ENCODE assay signal across 18 cellular contexts in genomic region chr16:5516115-5516514, GRCh38.
DNase-seq lines count a peak whose midpoint lies in the region; ATAC-seq, FAIRE-seq and TF ChIP-seq lines count a peak whose summit lies in the region.
"Had no signal": no experiment of that assay in that cellular context is flagged by ENCODE, and none has a peak within 500 bp of the region (broad histone marks: within the 10 kb centered on the region; RNA-seq: fewer than 3 reads in every experiment).

No MANE protein-coding gene starts in this region.

- BruUV-seq in A673 (replicated peaks; lab: Mats Ljungman, UMichigan), result no TSS peak
- no TSS peak for BruUV-seq in K562 (replicated peaks; lab: Mats Ljungman, UMichigan)
- no TSS peak for BruUV-seq in Calu3 (replicated peaks; lab: Mats Ljungman, UMichigan)

- no peak for TF ChIP-seq EP300 in K562 (IDR thresholded peaks at IDR 0.05; ENCODE audit: low read length)

- no peak overlapping the region for H3K4me3 ChIP-seq in A673 (ENCODE audit: low read depth, low read length, poor library complexity, severe bottlenecking)
- H3K4me3 ChIP-seq in K562, result no peak overlapping the region
- H3K4me3 ChIP-seq: BLaER1 had no signal

- no peaks in the 10 kb centered on the region for H3K9me3 ChIP-seq in A673 (ENCODE audit: low read depth, low read length, poor library complexity, severe bottlenecking)
- no peaks in the 10 kb centered on the region for H3K9me3 ChIP-seq in K562 (replicated peaks; ENCODE audit: control insufficient read depth, insufficient read depth, low read depth, low read length)
- H3K9me3 ChIP-seq: BLaER1 had no signal

- no peaks in the 10 kb centered on the region for H3K4me1 Mint-ChIP-seq in Calu3 (ENCODE audit: low read depth, unreplicated experiment)

- H3K36me3 Mint-ChIP-seq in Calu3 (ENCODE audit: insufficient read depth, unreplicated experiment), result no peaks in the 10 kb centered on the region
- H3K36me3 Mint-ChIP-seq: CD4-positive, CD25-positive, alpha-beta regulatory T cell had no signal

- TF ChIP-seq POLR2A in K562 (conservative IDR thresholded peaks at IDR 0.05), result no peak

- H3K4me2 ChIP-seq in K562 (ENCODE audit: insufficient read depth, low read length), result no peak overlapping the region
- H3K4me2 ChIP-seq: BLaER1 had no signal

- CTCF ChIA-PET in A673 (lab: Charles Lee), result no interaction called here
- CTCF ChIA-PET in K562 (lab: Yijun Ruan, JAX; ENCODE audit: low intra/inter-chr PET ratio), result no interaction called here
- CTCF ChIA-PET in Calu3 (lab: Charles Lee), result interaction anchor here (0.5 to 1.6 kb wide), 2 partner anchors 23 to 100 kb away, joined by 4 to 7 read pairs; no protein-coding TSS in a partner anchor

- H3K27me3 ChIP-seq in A673 (replicated peaks; ENCODE audit: insufficient read depth, low read depth, low read length, poor library complexity) (no peaks in the 10 kb centered on the region), K562 (ENCODE audit: control insufficient read depth in 2 of 2, insufficient read depth in 2 of 2, low read length in 2 of 2) (no peaks in the 10 kb centered on the region)
- H3K27me3 ChIP-seq: BLaER1 had no signal

- H3K4me3 Mint-ChIP-seq in Calu3 (ENCODE audit: low read depth, unreplicated experiment), result no peak overlapping the region
- H3K4me3 Mint-ChIP-seq: CD4-positive, CD25-positive, alpha-beta regulatory T cell had no signal

- in situ Hi-C loops in K562 (cut with MboI), result no loop called here

- DNase-seq in DMS79 treated with DMSO at 0.1 percent for 48 hours (lab: John Stamatoyannopoulos, UW), result peak; percentile 4
- DNase-seq in DMS79 (lab: John Stamatoyannopoulos, UW), result no peak
- DNase-seq in A673 (ENCODE audit: low spot score), result peak; percentile 78
- DNase-seq in HT1080 (ENCODE audit: low read depth), result peak; percentile 15
- no peak for DNase-seq in K562 (ENCODE audit: extremely low read depth in 1 of 4, low spot score in 3 of 4)
- no peak for DNase-seq in Calu3
- no peak for DNase-seq in T-helper 9 cell
- no peak for DNase-seq in CD1c-positive myeloid dendritic cell (ENCODE audit: extremely low spot score)
- DNase-seq: AML-193; CD4-positive, CD25-positive, alpha-beta regulatory T cell; DMS 273 treated with DMSO at 0.1 percent for 48 hours; DND-41; GDM1; HCEC 1CT; KBM-7 had no signal

- no peaks in the 10 kb centered on the region for H3K79me2 ChIP-seq in K562 (ENCODE audit: control insufficient read depth, insufficient read depth, low read length)

- H3K4me1 ChIP-seq in A673 (ENCODE audit: insufficient read depth, low read length, poor library complexity, severe bottlenecking) (no peaks in the 10 kb centered on the region), K562 (replicated peaks in 1 of 2; ENCODE audit: control insufficient read depth in 2 of 2, insufficient read depth in 2 of 2, low read length in 2 of 2) (no peaks in the 10 kb centered on the region)
- H3K4me1 ChIP-seq: BLaER1 had no signal

- TF ChIP-seq CTCF in A673 (conservative IDR thresholded peaks at IDR 0.05; ENCODE audit: low read depth, low read length) (no peak), K562 (IDR thresholded peaks at IDR 0.05 in 2 of 3, conservative IDR thresholded peaks at IDR 0.05 in 1 of 3; ENCODE audit: insufficient read depth in 2 of 3, low read depth in 1 of 3, low read length in 3 of 3) (no peak), Calu3 (IDR thresholded peaks at IDR 0.05; ENCODE audit: unreplicated experiment) (no peak)

- H3K27ac ChIP-seq in A673 (ENCODE audit: low read depth, low read length, poor library complexity, severe bottlenecking) (peak overlapping the region; percentile 47), K562 (ENCODE audit: extremely low read depth, low read depth, low read length) (no peak overlapping the region)
- H3K27ac ChIP-seq: 22Rv1, BLaER1 had no signal

- no peak overlapping the region for H3K9ac ChIP-seq in K562 (ENCODE audit: insufficient read depth in 1 of 2, low read depth in 2 of 2, low read length in 2 of 2)
- H3K9ac ChIP-seq: BLaER1 had no signal

- H3K27ac Mint-ChIP-seq in Calu3 (ENCODE audit: unreplicated experiment), result no peak overlapping the region
- H3K27ac Mint-ChIP-seq: CD4-positive, CD25-positive, alpha-beta regulatory T cell had no signal

- POLR2A ChIA-PET in A673 (lab: Charles Lee; ENCODE audit: low non-redundant PET) (no interaction called here), K562 (lab: Yijun Ruan, JAX) (no interaction called here)

- H3K27me3 Mint-ChIP-seq in Calu3 (ENCODE audit: unreplicated experiment), result peaks cover 8% of the 10 kb centered on the region

- no peak overlapping the region for H2AFZ ChIP-seq in K562 (ENCODE audit: low read depth, low read length)

- no peak for TF ChIP-seq RAD21 in K562 (CRISPR knock-in tag; conservative IDR thresholded peaks at IDR 0.05 in 1 of 2, IDR thresholded peaks at IDR 0.05 in 1 of 2)

- no peaks in the 10 kb centered on the region for H3K9me1 ChIP-seq in K562 (ENCODE audit: control insufficient read depth, insufficient read depth, low read length)

- intact Hi-C loops in A673 (cut with micrococcal nuclease; ENCODE audit: unreplicated experiment), result no loop called here
- intact Hi-C loops in K562 (cut with micrococcal nuclease), result no loop called here
- intact Hi-C loops in Calu3 (cut with micrococcal nuclease; ENCODE audit: unreplicated experiment), result no loop called here

- peaks cover 4% of the 10 kb centered on the region for H3K9me3 Mint-ChIP-seq in Calu3 (ENCODE audit: low read depth, unreplicated experiment)

- FAIRE-seq in K562 (lab: Jason Lieb, UNC), result no peak
- FAIRE-seq: GM19239 had no signal

- ATAC-seq in K562, result no peak

- H3K36me3 ChIP-seq in A673 (ENCODE audit: insufficient read depth, low read length, poor library complexity, severe bottlenecking) (no peaks in the 10 kb centered on the region), K562 (ENCODE audit: control insufficient read depth, insufficient read depth, low read length) (no peaks in the 10 kb centered on the region)
- H3K36me3 ChIP-seq: BLaER1 had no signal

- H4K20me1 ChIP-seq in K562 (replicated peaks; ENCODE audit: control insufficient read depth, insufficient read depth, low read length), result no peaks in the 10 kb centered on the region
- H4K20me1 ChIP-seq: BLaER1 had no signal

TF ChIP-seq in K562, 482 proteins besides CTCF, POLR2A, EP300 and RAD21 (continues in another document):
- no peak for TF ChIP-seq MTA3 (IDR thresholded peaks at IDR 0.05; ENCODE audit: borderline replicate concordance)
- TF ChIP-seq, protein P1, sequence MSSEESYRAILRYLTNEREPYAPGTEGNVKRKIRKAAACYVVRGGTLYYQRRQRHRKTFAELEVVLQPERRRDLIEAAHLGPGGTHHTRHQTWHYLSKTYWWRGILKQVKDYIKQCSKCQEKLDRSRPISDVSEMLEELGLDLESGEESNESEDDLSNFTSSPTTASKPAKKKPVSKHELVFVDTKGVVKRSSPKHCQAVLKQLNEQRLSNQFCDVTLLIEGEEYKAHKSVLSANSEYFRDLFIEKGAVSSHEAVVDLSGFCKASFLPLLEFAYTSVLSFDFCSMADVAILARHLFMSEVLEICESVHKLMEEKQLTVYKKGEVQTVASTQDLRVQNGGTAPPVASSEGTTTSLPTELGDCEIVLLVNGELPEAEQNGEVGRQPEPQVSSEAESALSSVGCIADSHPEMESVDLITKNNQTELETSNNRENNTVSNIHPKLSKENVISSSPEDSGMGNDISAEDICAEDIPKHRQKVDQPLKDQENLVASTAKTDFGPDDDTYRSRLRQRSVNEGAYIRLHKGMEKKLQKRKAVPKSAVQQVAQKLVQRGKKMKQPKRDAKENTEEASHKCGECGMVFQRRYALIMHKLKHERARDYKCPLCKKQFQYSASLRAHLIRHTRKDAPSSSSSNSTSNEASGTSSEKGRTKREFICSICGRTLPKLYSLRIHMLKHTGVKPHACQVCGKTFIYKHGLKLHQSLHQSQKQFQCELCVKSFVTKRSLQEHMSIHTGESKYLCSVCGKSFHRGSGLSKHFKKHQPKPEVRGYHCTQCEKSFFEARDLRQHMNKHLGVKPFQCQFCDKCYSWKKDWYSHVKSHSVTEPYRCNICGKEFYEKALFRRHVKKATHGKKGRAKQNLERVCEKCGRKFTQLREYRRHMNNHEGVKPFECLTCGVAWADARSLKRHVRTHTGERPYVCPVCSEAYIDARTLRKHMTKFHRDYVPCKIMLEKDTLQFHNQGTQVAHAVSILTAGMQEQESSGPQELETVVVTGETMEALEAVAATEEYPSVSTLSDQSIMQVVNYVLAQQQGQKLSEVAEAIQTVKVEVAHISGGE (CRISPR knock-in tag; IDR thresholded peaks at IDR 0.05), result peak in 2 of 3 experiments; percentile 79 to 86; a peak in 4 of 6 replicates
- TF ChIP-seq HMG20A (CRISPR knock-in tag; conservative IDR thresholded peaks at IDR 0.05), result no peak
- peak; percentile 73 for TF ChIP-seq EHMT2 (IDR thresholded peaks at IDR 0.05)
- TF ChIP-seq TRIM24 (IDR thresholded peaks at IDR 0.05), result peak in 1 of 2 experiments; percentile 49; a peak in 1 of 4 replicates
- TF ChIP-seq DLX4 (CRISPR knock-in tag; IDR thresholded peaks at IDR 0.05), result no peak
- TF ChIP-seq ELF1 (tag; IDR thresholded peaks at IDR 0.05), result peak; percentile 72

Comparison
In these comparisons a context has a peak if more than half of its experiments do, and no peak if none do; other contexts are left out.
1. DNase-seq: peak in DMS79 treated with DMSO at 0.1 percent for 48 hours (single experiment), A673 (single experiment) and HT1080 (single experiment); none in DMS79 (single experiment), K562 (0 of 4), Calu3 (single experiment), T-helper 9 cell (single experiment) and CD1c-positive myeloid dendritic cell (single experiment).